In the genomic region with DNA sequence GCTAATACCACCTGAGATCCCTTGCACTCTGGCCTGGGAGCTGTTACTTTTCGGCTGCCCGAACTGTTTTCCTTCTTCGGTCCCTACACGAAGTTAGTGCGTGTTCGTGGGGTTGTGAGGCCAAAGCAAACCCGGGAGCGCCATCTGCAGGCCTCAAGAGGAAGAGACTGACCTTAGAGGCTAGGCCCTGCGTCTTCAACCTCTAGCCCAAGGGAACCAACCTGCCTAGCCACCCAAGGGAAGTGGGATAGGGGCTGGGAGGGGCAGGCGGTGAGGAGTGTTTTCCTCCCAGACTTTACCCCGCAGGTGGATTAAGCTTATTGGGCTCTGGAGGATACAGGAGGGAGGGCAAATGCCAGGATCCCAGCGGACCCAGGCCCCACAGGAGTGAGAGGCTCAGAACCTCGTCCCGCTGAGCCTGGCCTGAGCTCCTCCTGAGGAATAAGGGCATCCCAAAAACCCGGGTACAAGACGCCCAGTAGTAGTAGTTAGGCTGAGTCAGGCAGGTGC, we compare ENCODE assay signal across 8 cellular contexts.
DNase-seq lines count a peak whose midpoint lies in the region; ATAC-seq and TF ChIP-seq lines count a peak whose summit lies in the region.

No MANE protein-coding gene starts in this region.

- DNase-seq in NCI-H1092 treated with DMSO at 0.1 percent for 48 hours (lab: John Stamatoyannopoulos, UW) (peak; percentile 22), NCI-H1092 (lab: John Stamatoyannopoulos, UW) (no peak), HuH-7.5 (ENCODE audit: low spot score) (peak; percentile 93), SK-N-MC (ENCODE audit: low read depth, low spot score) (peak; percentile 3), astrocyte of the spinal cord (ENCODE audit: low read depth, low spot score) (no peak), iris pigment epithelial cell (ENCODE audit: low read depth) (peak; percentile 70)
- peak; percentile 32 to 49 for DNase-seq in stimulated activated CD4-positive, alpha-beta T cell treated with anti-CD3 and anti-CD28 coated beads, Interleukin-4, amount 100 ng/mL, for 4 hours

- H3K4me3 ChIP-seq in SK-N-MC = no peak overlapping the region
- H3K4me3 ChIP-seq in astrocyte of the spinal cord (ENCODE audit: low read depth, low read length) = no peak overlapping the region

- peak; percentile 62 for TF ChIP-seq CTCF in astrocyte of the spinal cord (IDR thresholded peaks at IDR 0.05; ENCODE audit: low read depth, low read length)

- no peaks in the 10 kb centered on the region for H3K9me3 ChIP-seq in SK-N-MC (ENCODE audit: low read depth, low read length)

- H3K36me3 ChIP-seq in SK-N-MC (ENCODE audit: insufficient read depth, low read length) = no peaks in the 10 kb centered on the region

- H3K9ac ChIP-seq in SK-N-MC (ENCODE audit: insufficient read length) = no peak overlapping the region

- ATAC-seq in GM18868 (IDR thresholded peaks at IDR 0.05; ENCODE audit: unreplicated experiment) = no peak

- H3K27ac ChIP-seq in SK-N-MC = no peak overlapping the region

- in situ Hi-C loops in astrocyte of the spinal cord (cut with HindIII; ENCODE audit: low sequenced_read_pairs) = no loop called here

Comparison
In these comparisons a context has a peak if more than half of its experiments do, and no peak if none do; other contexts are left out.
1. DNase-seq: peak in NCI-H1092 treated with DMSO at 0.1 percent for 48 hours (single experiment), HuH-7.5 (single experiment), SK-N-MC (single experiment), iris pigment epithelial cell (single experiment) and stimulated activated CD4-positive, alpha-beta T cell treated with anti-CD3 and anti-CD28 coated beads, Interleukin-4, amount 100 ng/mL, for 4 hours (2 of 2); none in NCI-H1092 (single experiment) and astrocyte of the spinal cord (single experiment).